Comparison of ENCODE assay signal across 9 cellular contexts in genomic region chr19:49492573-49493411, GRCh38. TPM values are rescaled to one million over a fixed set of nuclear protein-coding genes. Genes with fewer than 3 reads are reported as not detected.
DNase-seq lines count a peak whose midpoint lies in the region; FAIRE-seq and TF ChIP-seq lines count a peak whose summit lies in the region.
"Had no signal": no experiment of that assay in that cellular context is flagged by ENCODE, and none has a peak within 500 bp of the region (broad histone marks: within the 10 kb centered on the region; RNA-seq: fewer than 3 reads in every experiment).

No MANE protein-coding gene starts in this region.

- H3K4me3 ChIP-seq in LNCaP clone FGC (ENCODE audit: low read depth, low read length) = no peak overlapping the region

- peaks cover 7% of the 10 kb centered on the region for H3K9me3 Mint-ChIP-seq in nephron progenitor cell

- H3K36me3 Mint-ChIP-seq in nephron progenitor cell (ENCODE audit: low read depth) = peaks cover 65% of the 10 kb centered on the region

- FAIRE-seq in GM12891 (lab: Jason Lieb, UNC) = no peak
- FAIRE-seq: small intestine had no signal

- peaks cover 4% of the 10 kb centered on the region for H3K27me3 Mint-ChIP-seq in nephron progenitor cell (ENCODE audit: low read depth, poor library complexity)

- peak overlapping the region; percentile 92 for H3K27ac Mint-ChIP-seq in nephron progenitor cell

- TF ChIP-seq CTCF in LNCaP clone FGC (IDR thresholded peaks at IDR 0.05; ENCODE audit: control insufficient read depth, extremely low read depth, insufficient read depth) (no peak), nephron progenitor cell (IDR thresholded peaks at IDR 0.05) (no peak)

- no peak overlapping the region for H3K4me3 Mint-ChIP-seq in nephron progenitor cell

- peak; percentile 92 for TF ChIP-seq POLR2A in GM12891 (IDR thresholded peaks at IDR 0.05; ENCODE audit: low read depth, low read length)

- H3K4me1 Mint-ChIP-seq in nephron progenitor cell = peaks cover 34% of the 10 kb centered on the region

- DNase-seq in GM12891 (ENCODE audit: insufficient read length, low spot score) (no peak), LNCaP clone FGC (ENCODE audit: low read depth) (peak; percentile 65), nephron progenitor cell (no peak), NCI-H187 (lab: John Stamatoyannopoulos, UW) (no peak), Ammon's horn (ENCODE audit: low spot score) (no peak)
- peak; percentile 66 to 68 for DNase-seq in activated T-cell treated with anti-CD3 and anti-CD28 coated beads, Interleukin-2, amount 50 U/mL, for 48 hours
- DNase-seq in stimulated activated CD4-positive, alpha-beta T cell treated with anti-CD3 and anti-CD28 coated beads, Interleukin-1b, Interleukin-23, amount 100 ng/mL, for 48 hours = no peak
- DNase-seq: SHP77 had no signal

TF ChIP-seq in GM12891, 5 proteins besides CTCF, POLR2A, EP300 and RAD21:
- TF ChIP-seq TAF1 (IDR thresholded peaks at IDR 0.05; ENCODE audit: low read depth, low read length) (peak; percentile 30; the same call in 1 of the 2 replicates), SPI1 (IDR thresholded peaks at IDR 0.05; ENCODE audit: low read depth, low read length) (no peak), POLR2AphosphoS5 (IDR thresholded peaks at IDR 0.05; ENCODE audit: low read depth, low read length) (peak; percentile 91), POU2F2 (IDR thresholded peaks at IDR 0.05; ENCODE audit: low read depth, low read length) (peak; percentile 32), PAX5 (IDR thresholded peaks at IDR 0.05; ENCODE audit: insufficient read depth, low read length, severe bottlenecking) (no peak)
TF ChIP-seq in GM12891: peak in this region for 3.

RNA-seq across cellular contexts. Expression of gene RPS11, which starts 3.4 kb away (rescaled TPM):
- 6,855 TPM for polyA plus RNA-seq in GM12891 (2012; ENCODE audit: low read depth, missing spikeins)

RNA-seq across cellular contexts. Expression of gene RPL13A, which starts 5.4 kb away (rescaled TPM):
- 6,963 TPM for polyA plus RNA-seq in GM12891 (2012; ENCODE audit: low read depth, missing spikeins)

RNA-seq across cellular contexts. Expression of gene FLT3LG, which starts 18.8 kb away (rescaled TPM):
- 6.8 TPM for polyA plus RNA-seq in GM12891 (2012; ENCODE audit: low read depth, missing spikeins)

RNA-seq across cellular contexts. Expression of gene FCGRT, which starts 19.7 kb away (rescaled TPM):
- polyA plus RNA-seq in GM12891 (2012; ENCODE audit: low read depth, missing spikeins) = 1.4 TPM

RNA-seq across cellular contexts. Expression of gene RCN3, which starts 35.0 kb away (rescaled TPM):
- polyA plus RNA-seq in GM12891 (2012; ENCODE audit: low read depth, missing spikeins) = 0.94 TPM

Comparison
In these comparisons a context has a peak if more than half of its experiments do, and no peak if none do; other contexts are left out.
1. DNase-seq: peak in LNCaP clone FGC (single experiment) and activated T-cell treated with anti-CD3 and anti-CD28 coated beads, Interleukin-2, amount 50 U/mL, for 48 hours (2 of 2); none in GM12891 (single experiment), nephron progenitor cell (single experiment), NCI-H187 (0 of 2), stimulated activated CD4-positive, alpha-beta T cell treated with anti-CD3 and anti-CD28 coated beads, Interleukin-1b, Interleukin-23, amount 100 ng/mL, for 48 hours (single experiment) and Ammon's horn (single experiment).